ENCODE assay signal across 24 cellular contexts in the genomic region with DNA sequence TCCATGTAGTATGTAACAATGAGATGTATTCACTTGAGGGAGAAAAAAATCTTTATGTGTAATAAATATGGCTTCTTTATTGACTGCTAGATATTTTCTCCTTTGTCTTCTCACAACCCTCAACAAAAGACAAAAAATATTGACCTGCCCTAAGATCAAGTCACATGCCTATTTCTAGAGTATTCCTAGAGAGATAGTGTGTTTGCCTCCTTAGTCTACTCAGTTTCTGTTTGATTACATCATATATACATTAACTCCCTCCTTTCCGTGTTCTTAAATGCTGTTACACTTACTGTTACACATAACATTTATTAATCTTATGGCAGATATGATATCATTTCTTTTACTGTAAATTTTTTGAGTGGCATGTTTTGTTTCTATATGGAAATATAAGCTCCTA.
"Had no signal": no experiment of that assay in that cellular context is flagged by ENCODE, and none has a peak within 500 bp of the region (broad histone marks: within the 10 kb centered on the region; RNA-seq: fewer than 3 reads in every experiment).

No MANE protein-coding gene starts in this region.

- ATAC-seq: activated CD8-positive, alpha-beta memory T cell treated with anti-CD3 and anti-CD28 coated beads, Interleukin-2, amount 10 ng/mL, durations not matched to agents 7 days and 5 days; activated T-cell treated with anti-CD3 and anti-CD28 coated beads, Interleukin-2, amount 50 U/mL, for 4 hours; activated T-helper 17 cell treated with anti-CD3 and anti-CD28 coated beads, Interleukin-2, amount 50 U/mL, for 72 hours; T-helper 17 cell had no signal

- DNase-seq: activated B cell treated with CpG ODN at 0.5 μM for 24 hours; activated CD4-positive, alpha-beta T cell treated with anti-CD3 and anti-CD28 coated beads for 1 hour; activated CD4-positive, alpha-beta T cell treated with anti-CD3 and anti-CD28 coated beads, Interleukin-2, amount 10 ng/mL, durations not matched to agents 24 days and 14 days; activated CD4-positive, alpha-beta T cell treated with anti-CD3 and anti-CD28 coated beads, Interleukin-2, amount 50 U/mL, for 48 hours; activated CD8-positive, alpha-beta memory T cell treated with anti-CD3 and anti-CD28 coated beads, Interleukin-2, amount 10 ng/mL, durations not matched to agents 7 days and 5 days; activated gamma-delta T cell; activated naive CD4-positive, alpha-beta T cell treated with anti-CD3 and anti-CD28 coated beads for 36 hours; activated T-cell treated with anti-CD3 and anti-CD28 coated beads, Interleukin-2, amount 50 U/mL, for 4 hours; amygdala; Karpas-422; NCI-H1694; NCI-H2029; NCI-H2107; NCI-H345; NCI-H510A; NCI-H526 treated with DMSO at 0.1 percent for 48 hours; NK-92 treated with Interleukin-12 subunit alpha and Interleukin-12 subunit beta, amount 100 ng/mL, for 24 hours; SHP77; T-helper 17 cell; T-helper 9 cell had no signal

- H3K4me3 ChIP-seq: SJSA1 had no signal

- FAIRE-seq: astrocyte, RCC 7860 had no signal

- H3K36me3 ChIP-seq: SJSA1 had no signal

- H3K4me1 ChIP-seq: SJSA1 had no signal

- H3K27ac ChIP-seq: SJSA1 had no signal

- H3K9me3 ChIP-seq: SJSA1 had no signal

- H3K27me3 ChIP-seq: SJSA1 had no signal
